19 cellular contexts compared by ENCODE assay signal in genomic region chr1:67893126-67893495, GRCh38. TPM values are rescaled to one million over a fixed set of nuclear protein-coding genes. Genes with fewer than 3 reads are reported as not detected.
DNase-seq lines count a peak whose midpoint lies in the region; ATAC-seq and TF ChIP-seq lines count a peak whose summit lies in the region.
"Had no signal": no experiment of that assay in that cellular context is flagged by ENCODE, and none has a peak within 500 bp of the region (broad histone marks: within the 10 kb centered on the region; RNA-seq: fewer than 3 reads in every experiment).

No MANE protein-coding gene starts in this region.

- no peaks in the 10 kb centered on the region for H3K27me3 ChIP-seq in SK-N-SH (ENCODE audit: insufficient read depth)
- no peaks in the 10 kb centered on the region for H3K27me3 ChIP-seq in RWPE2 (ENCODE audit: insufficient read depth, poor library complexity, severe bottlenecking)
- H3K27me3 ChIP-seq: BLaER1 treated with 17β-estradiol and CSF1 and Interleukin-3, amounts not matched to agents 10 nM and 100 nM had no signal

- H3K27ac ChIP-seq in SK-N-SH (ENCODE audit: low read depth in 2 of 2, low read length in 1 of 2) (peak overlapping the region in 1 of 2 experiments; percentile 53; a peak in 1 of 4 replicates), RWPE2 (ENCODE audit: poor library complexity, severe bottlenecking) (no peak overlapping the region)
- H3K27ac ChIP-seq: BLaER1 treated with 17β-estradiol and CSF1 and Interleukin-3, amounts not matched to agents 10 nM and 100 nM; PC-9 had no signal

- no peak for TF ChIP-seq CTCF in SK-N-SH (IDR thresholded peaks at IDR 0.05)
- TF ChIP-seq CTCF in RWPE2 (IDR thresholded peaks at IDR 0.05; ENCODE audit: poor library complexity, severe bottlenecking), result no peak
- TF ChIP-seq CTCF in GM10266 (IDR thresholded peaks at IDR 0.05; ENCODE audit: control insufficient read depth, insufficient read depth, low read depth, missing control alignments), result no peak

- POLR2A ChIA-PET in SK-N-SH (lab: Yijun Ruan, JAX), result no interaction called here

- peaks cover 22% of the 10 kb centered on the region for H3F3A ChIP-seq in SK-N-SH (replicated peaks; ENCODE audit: insufficient read depth)

- H3K4me3 ChIP-seq in SK-N-SH (ENCODE audit: low read depth in 2 of 2, low read length in 1 of 2) (no peak overlapping the region), RWPE2 (ENCODE audit: severe bottlenecking) (no peak overlapping the region)
- H3K4me3 ChIP-seq: BLaER1 treated with 17β-estradiol and CSF1 and Interleukin-3, amounts not matched to agents 10 nM and 100 nM; PC-9 had no signal

- H4K20me1 ChIP-seq in SK-N-SH (ENCODE audit: insufficient read depth), result no peaks in the 10 kb centered on the region
- H4K20me1 ChIP-seq: BLaER1 treated with 17β-estradiol and CSF1 and Interleukin-3, amounts not matched to agents 10 nM and 100 nM had no signal

- TF ChIP-seq RAD21 in SK-N-SH (IDR thresholded peaks at IDR 0.05; ENCODE audit: low read length), result no peak

- H3K9me3 ChIP-seq in SK-N-SH, result no peaks in the 10 kb centered on the region
- no peaks in the 10 kb centered on the region for H3K9me3 ChIP-seq in RWPE2 (ENCODE audit: severe bottlenecking)

- H3K79me2 ChIP-seq in SK-N-SH (ENCODE audit: insufficient read depth), result no peaks in the 10 kb centered on the region

- WGBS in SK-N-SH (ENCODE audit: low lambda C conversion rate), result 95% methylated on average over 3 of the region's 3 CpGs

- peak overlapping the region; percentile 25; the same call in 1 of the 2 replicates for H2AFZ ChIP-seq in SK-N-SH (ENCODE audit: low read depth)
- H2AFZ ChIP-seq: PC-9 had no signal

- H3K9ac ChIP-seq in SK-N-SH, result no peak overlapping the region
- H3K9ac ChIP-seq: BLaER1 treated with 17β-estradiol and CSF1 and Interleukin-3, amounts not matched to agents 10 nM and 100 nM had no signal

- CTCF ChIA-PET in SK-N-SH (lab: Yijun Ruan, JAX), result interaction anchor here (1.5 kb wide), 1 partner anchor 160 kb away, joined by 3 read pairs; no protein-coding TSS in a partner anchor

- ATAC-seq in SK-N-SH treated with all-trans-retinoic acid at 6 μM for 48 hours, result no peak
- 0 out of 3 replicates have a peak, but pooled peaks have one; percentile 20 for ATAC-seq in RWPE2 (ENCODE audit: low read depth)
- no peak for ATAC-seq in GM21825 (IDR thresholded peaks at IDR 0.05; ENCODE audit: unreplicated experiment)

- H3K9me2 ChIP-seq in SK-N-SH, result no peaks in the 10 kb centered on the region

- H3K36me3 ChIP-seq in SK-N-SH (replicated peaks in 1 of 2; ENCODE audit: control insufficient read depth in 1 of 2, insufficient read depth in 2 of 2, low read length in 1 of 2), result no peaks in the 10 kb centered on the region
- H3K36me3 ChIP-seq in RWPE2 (ENCODE audit: low read depth), result no peaks in the 10 kb centered on the region
- H3K36me3 ChIP-seq: BLaER1 treated with 17β-estradiol and CSF1 and Interleukin-3, amounts not matched to agents 10 nM and 100 nM had no signal

- no peak for TF ChIP-seq EP300 in SK-N-SH (IDR thresholded peaks at IDR 0.05; ENCODE audit: borderline replicate concordance in 1 of 2, low read depth in 1 of 2, low read length in 1 of 2)

- no peak for DNase-seq in SK-N-SH
- no peak for DNase-seq in RWPE2 (ENCODE audit: low spot score)
- peak; percentile 29 for DNase-seq in foreskin melanocyte
- DNase-seq in renal cortical epithelial cell (ENCODE audit: low read depth), result peak; percentile 26
- no peak for DNase-seq in GM10266 (ENCODE audit: extremely low spot score)
- DNase-seq in NCI-H1436 (lab: John Stamatoyannopoulos, UW), result no peak
- DNase-seq: CD8-positive, alpha-beta memory T cell; DMS79; GF-D8; H7; NCI-H1694; NCI-H446 treated with DMSO at 0.1 percent for 48 hours; NCI-H748 treated with DMSO at 0.1 percent for 48 hours; PC-9; Right ventricle myocardium superior; T-helper 2 cell had no signal

- no peak overlapping the region for H3K4me2 ChIP-seq in SK-N-SH
- H3K4me2 ChIP-seq: PC-9 had no signal

- H3K4me1 ChIP-seq in SK-N-SH (ENCODE audit: control insufficient read depth in 1 of 2, insufficient read depth in 2 of 2, low read depth in 1 of 2, low read length in 1 of 2), result peaks cover 7 to 43% of the 10 kb centered on the region in 2 experiments
- peaks cover 35% of the 10 kb centered on the region for H3K4me1 ChIP-seq in RWPE2 (ENCODE audit: insufficient read depth, poor library complexity, severe bottlenecking)

TF ChIP-seq in SK-N-SH, 30 proteins besides CTCF, POLR2A, EP300 and RAD21 (continues in another document):
- TF ChIP-seq RCOR1 (IDR thresholded peaks at IDR 0.05; ENCODE audit: low read length), result no peak
- no peak for TF ChIP-seq REST (IDR thresholded peaks at IDR 0.05; ENCODE audit: low read depth, low read length)
- TF ChIP-seq FOSL2 (IDR thresholded peaks at IDR 0.05; ENCODE audit: borderline replicate concordance, low read depth), result no peak
- TF ChIP-seq MAX (IDR thresholded peaks at IDR 0.05; ENCODE audit: low read depth), result no peak
- no peak for TF ChIP-seq RXRA (IDR thresholded peaks at IDR 0.05; ENCODE audit: borderline replicate concordance, low read depth)
- no peak for TF ChIP-seq NRF1 (IDR thresholded peaks at IDR 0.05; ENCODE audit: low read depth, low read length)
- no peak for TF ChIP-seq GABPA (IDR thresholded peaks at IDR 0.05; ENCODE audit: low read depth)

TF ChIP-seq in SK-N-SH treated with all-trans-retinoic acid at 6 μM for 48 hours, 23 proteins besides CTCF, POLR2A, EP300 and RAD21:
- no peak for TF ChIP-seq ZNF8 (CRISPR knock-in tag; IDR thresholded peaks at IDR 0.05)
- TF ChIP-seq TSHZ2 (CRISPR knock-in tag; IDR thresholded peaks at IDR 0.05), result no peak
- no peak for TF ChIP-seq ZFP3 (CRISPR knock-in tag; IDR thresholded peaks at IDR 0.05)
- no peak for TF ChIP-seq PPARA (CRISPR knock-in tag; IDR thresholded peaks at IDR 0.05; ENCODE audit: borderline replicate concordance)
- TF ChIP-seq ZFP30 (CRISPR knock-in tag; IDR thresholded peaks at IDR 0.05), result no peak
- no peak for TF ChIP-seq CSDC2 (CRISPR knock-in tag; IDR thresholded peaks at IDR 0.05)
- no peak for TF ChIP-seq ZC3H10 (CRISPR knock-in tag; IDR thresholded peaks at IDR 0.05)
- TF ChIP-seq ESRRG (CRISPR knock-in tag; IDR thresholded peaks at IDR 0.05), result no peak
- TF ChIP-seq ISL1 (CRISPR knock-in tag; IDR thresholded peaks at IDR 0.05), result no peak
- no peak for TF ChIP-seq CSRNP3 (CRISPR knock-in tag; IDR thresholded peaks at IDR 0.05)
- TF ChIP-seq OSR1 (CRISPR knock-in tag; IDR thresholded peaks at IDR 0.05), result no peak
- no peak for TF ChIP-seq ZNF70 (CRISPR knock-in tag; IDR thresholded peaks at IDR 0.05)
- TF ChIP-seq ARNTL (CRISPR knock-in tag; IDR thresholded peaks at IDR 0.05; ENCODE audit: borderline replicate concordance, low read depth), result no peak
- no peak for TF ChIP-seq CREB5 (CRISPR knock-in tag; IDR thresholded peaks at IDR 0.05; ENCODE audit: low read depth)

RNA-seq across cellular contexts. Expression of gene GNG12, which starts 59.8 kb away (rescaled TPM):
- 41.2 and 56.1 TPM in 2 replicates for polyA plus RNA-seq in SK-N-SH (2012; rRNA removed)
- 64.5 and 77.0 TPM in 2 replicates for polyA plus RNA-seq in SK-N-SH (2012; cell fraction: cytosol; rRNA removed)
- polyA plus RNA-seq in SK-N-SH (2012; cell fraction: nucleus; rRNA removed), result 15.4 and 30.0 TPM in 2 replicates
- total RNA-seq in renal cortical epithelial cell, result 207 and 230 TPM in 2 replicates
- polyA plus RNA-seq: CD8-positive, alpha-beta memory T cell had no signal

Comparison
In these comparisons a context has a peak if more than half of its experiments do, and no peak if none do; other contexts are left out.
1. DNase-seq: peak in foreskin melanocyte (single experiment) and renal cortical epithelial cell (single experiment); none in SK-N-SH (single experiment), RWPE2 (single experiment), GM10266 (single experiment) and NCI-H1436 (single experiment).